In genomic region chr6:36130672-36131516, GRCh38 we compare ENCODE assay signal across 8 cellular contexts.
DNase-seq lines count a peak whose midpoint lies in the region; ATAC-seq lines count a peak whose summit lies in the region.

No MANE protein-coding gene starts in this region.

- intact Hi-C loops in posterior cingulate gyrus (cut with DNase I) = no loop called here

- no peak for ATAC-seq in GM18861 (IDR thresholded peaks at IDR 0.05; ENCODE audit: unreplicated experiment)

- DNase-seq in NCI-H345 (lab: John Stamatoyannopoulos, UW) = peak; percentile 60
- DNase-seq in NCI-H345 treated with DMSO at 0.1 percent for 48 hours (lab: John Stamatoyannopoulos, UW; ENCODE audit: unreplicated experiment) = no peak
- peak; percentile 81 for DNase-seq in NCI-H2196 (lab: John Stamatoyannopoulos, UW; ENCODE audit: unreplicated experiment)
- DNase-seq in activated T-cell treated with anti-CD3 and anti-CD28 coated beads, Interleukin-2, amount 50 U/mL, for 48 hours = peak; percentile 74 to 79
- DNase-seq in germinal center (ENCODE audit: low spot score) = peak; percentile 42
- DNase-seq in retina = peak; percentile 79
- no peak for DNase-seq in posterior cingulate gyrus

Comparison
In these comparisons a context has a peak if more than half of its experiments do, and no peak if none do; other contexts are left out.
1. DNase-seq: peak in NCI-H345 (single experiment), NCI-H2196 (single experiment), activated T-cell treated with anti-CD3 and anti-CD28 coated beads, Interleukin-2, amount 50 U/mL, for 48 hours (2 of 2), germinal center (single experiment) and retina (single experiment); none in NCI-H345 treated with DMSO at 0.1 percent for 48 hours (single experiment) and posterior cingulate gyrus (0 of 10).